ENCODE assay signal across 27 cellular contexts in genomic region chr14:63535918-63536317, GRCh38.
"Had no signal": no experiment of that assay in that cellular context is flagged by ENCODE, and none has a peak within 500 bp of the region (broad histone marks: within the 10 kb centered on the region; RNA-seq: fewer than 3 reads in every experiment).

No MANE protein-coding gene starts in this region.

- H3K9me3 Mint-ChIP-seq: effector memory CD8-positive, alpha-beta T cell; memory B cell; natural killer cell; stimulated activated memory B cell treated with anti-CD40 and anti-IgM and Interleukin-4, amounts not matched to agents 10 μg/mL and 1 μg/mL and 100 μg/mL, for 72 hours had no signal

- DNase-seq: cortex of kidney; effector memory CD8-positive, alpha-beta T cell; foreskin fibroblast; gastrocnemius medialis; heart left ventricle; kidney; natural killer cell; occipital lobe; ovary; posterior cingulate gyrus; psoas muscle; right cardiac atrium; sigmoid colon; stimulated activated CD4-positive, alpha-beta T cell treated with anti-CD3 and anti-CD28 coated beads, Interleukin-2, amount 100 ng/mL, for 24 hours; stimulated activated CD4-positive, alpha-beta T cell treated with anti-CD3 and anti-CD28 coated beads, Interleukin-4, amount 100 ng/mL, for 24 hours; stimulated activated naive CD8-positive, alpha-beta T cell treated with anti-CD3 and anti-CD28 coated beads, Interleukin-15, Interleukin-2, amounts not matched to agents 100 U/mL and 50 U/mL, for 24 hours; substantia nigra; upper lobe of left lung; uterus had no signal

- ATAC-seq: effector memory CD8-positive, alpha-beta T cell; gastrocnemius medialis; heart left ventricle; left lobe of liver; natural killer cell; psoas muscle; right cardiac atrium; stimulated activated memory B cell treated with anti-CD40 and anti-IgM and Interleukin-4, amounts not matched to agents 10 μg/mL and 1 μg/mL and 100 μg/mL, for 72 hours; stimulated activated naive CD8-positive, alpha-beta T cell treated with anti-CD3 and anti-CD28 coated beads, Interleukin-15, Interleukin-2, amounts not matched to agents 100 U/mL and 50 U/mL, for 24 hours had no signal

- H3K36me3 ChIP-seq: ovary, uterus had no signal

- H3K4me3 ChIP-seq: gastrocnemius medialis, heart left ventricle, hepatocyte, lung, ovary, psoas muscle, sigmoid colon, thoracic aorta, tibial nerve, upper lobe of left lung, uterus had no signal

- H3K27me3 ChIP-seq: gastrocnemius medialis, heart left ventricle, hepatocyte, ovary, sigmoid colon, tibial nerve, upper lobe of left lung, uterus had no signal

- H3K4me3 Mint-ChIP-seq: effector memory CD8-positive, alpha-beta T cell; memory B cell; natural killer cell; stimulated activated memory B cell treated with anti-CD40 and anti-IgM and Interleukin-4, amounts not matched to agents 10 μg/mL and 1 μg/mL and 100 μg/mL, for 72 hours had no signal

- FAIRE-seq: endometrium, kidney had no signal

- H3K27ac Mint-ChIP-seq: memory B cell; stimulated activated memory B cell treated with anti-CD40 and anti-IgM and Interleukin-4, amounts not matched to agents 10 μg/mL and 1 μg/mL and 100 μg/mL, for 72 hours had no signal

- H3K9me3 ChIP-seq: gastrocnemius medialis, heart left ventricle, ovary, psoas muscle, sigmoid colon, thoracic aorta, tibial nerve, upper lobe of left lung, uterus had no signal

- H3K4me1 ChIP-seq: uterus had no signal
